16 cellular contexts compared by ENCODE assay signal in the genomic region with DNA sequence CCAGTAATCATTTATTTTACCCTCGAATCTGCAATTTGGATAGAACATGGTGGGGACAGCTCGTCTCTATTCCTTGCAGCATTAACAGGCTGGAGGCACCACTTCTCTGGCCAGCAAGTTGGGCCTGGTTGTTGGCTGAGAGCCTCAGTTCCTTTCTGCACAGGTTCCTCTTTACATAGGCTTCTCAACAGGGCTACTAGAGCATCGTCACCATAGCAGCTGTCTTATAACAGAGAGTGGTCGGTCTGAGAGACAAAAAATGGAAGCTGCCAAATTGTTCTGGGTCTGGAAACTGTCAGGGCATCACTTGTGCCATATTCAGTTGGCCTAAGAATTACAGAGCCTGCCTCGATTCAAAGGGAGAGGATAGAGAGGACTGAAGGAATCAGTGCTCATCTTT.
"Had no signal": no experiment of that assay in that cellular context is flagged by ENCODE, and none has a peak within 500 bp of the region (broad histone marks: within the 10 kb centered on the region; RNA-seq: fewer than 3 reads in every experiment).

No MANE protein-coding gene starts in this region.

- H2AFZ ChIP-seq: parathyroid adenoma had no signal

- H3K4me2 ChIP-seq: smooth muscle cell had no signal

- H3K27ac ChIP-seq: neutrophil, parathyroid adenoma, upper lobe of left lung, WERI-Rb-1 had no signal

- H3K4me1 ChIP-seq: parathyroid adenoma, upper lobe of left lung had no signal

- H3K36me3 ChIP-seq: neutrophil, WERI-Rb-1 had no signal

- H3K9me3 ChIP-seq: mucosa of descending colon, neutrophil, upper lobe of left lung had no signal

- H3K27me3 ChIP-seq: neutrophil, upper lobe of left lung had no signal

- ATAC-seq: activated CD4-positive, alpha-beta T cell treated with anti-CD3 and anti-CD28 coated beads for 36 hours; activated CD8-positive, alpha-beta memory T cell treated with anti-CD3 and anti-CD28 coated beads, Interleukin-2, amount 10 ng/mL, durations not matched to agents 7 days and 5 days; activated naive CD8-positive, alpha-beta T cell treated with anti-CD3 and anti-CD28 coated beads, Interleukin-2, amount 50 U/mL, for 24 hours; naive thymus-derived CD8-positive, alpha-beta T cell had no signal

- H3K4me3 ChIP-seq: mucosa of descending colon, smooth muscle cell, upper lobe of left lung had no signal

- DNase-seq: activated CD4-positive, alpha-beta memory T cell treated with anti-CD3 and anti-CD28 coated beads for 36 hours; activated CD4-positive, alpha-beta T cell treated with anti-CD3 and anti-CD28 coated beads for 36 hours; activated CD8-positive, alpha-beta memory T cell treated with anti-CD3 and anti-CD28 coated beads, Interleukin-2, amount 10 ng/mL, durations not matched to agents 7 days and 5 days; activated naive CD4-positive, alpha-beta T cell treated with anti-CD3 and anti-CD28 coated beads for 36 hours; activated naive CD8-positive, alpha-beta T cell treated with anti-CD3 and anti-CD28 coated beads, Interleukin-2, amount 50 U/mL, for 24 hours; activated T-cell treated with anti-CD3 and anti-CD28 coated beads, Interleukin-2, amount 50 U/mL, for 1 hour; aorta; head of caudate nucleus; left cardiac atrium; mucosa of descending colon; naive thymus-derived CD8-positive, alpha-beta T cell; upper lobe of left lung; WERI-Rb-1 had no signal

- H3K79me2 ChIP-seq: parathyroid adenoma had no signal

- H3K9ac ChIP-seq: parathyroid adenoma had no signal
